Comparison of ENCODE assay signal across 11 cellular contexts in the genomic region with DNA sequence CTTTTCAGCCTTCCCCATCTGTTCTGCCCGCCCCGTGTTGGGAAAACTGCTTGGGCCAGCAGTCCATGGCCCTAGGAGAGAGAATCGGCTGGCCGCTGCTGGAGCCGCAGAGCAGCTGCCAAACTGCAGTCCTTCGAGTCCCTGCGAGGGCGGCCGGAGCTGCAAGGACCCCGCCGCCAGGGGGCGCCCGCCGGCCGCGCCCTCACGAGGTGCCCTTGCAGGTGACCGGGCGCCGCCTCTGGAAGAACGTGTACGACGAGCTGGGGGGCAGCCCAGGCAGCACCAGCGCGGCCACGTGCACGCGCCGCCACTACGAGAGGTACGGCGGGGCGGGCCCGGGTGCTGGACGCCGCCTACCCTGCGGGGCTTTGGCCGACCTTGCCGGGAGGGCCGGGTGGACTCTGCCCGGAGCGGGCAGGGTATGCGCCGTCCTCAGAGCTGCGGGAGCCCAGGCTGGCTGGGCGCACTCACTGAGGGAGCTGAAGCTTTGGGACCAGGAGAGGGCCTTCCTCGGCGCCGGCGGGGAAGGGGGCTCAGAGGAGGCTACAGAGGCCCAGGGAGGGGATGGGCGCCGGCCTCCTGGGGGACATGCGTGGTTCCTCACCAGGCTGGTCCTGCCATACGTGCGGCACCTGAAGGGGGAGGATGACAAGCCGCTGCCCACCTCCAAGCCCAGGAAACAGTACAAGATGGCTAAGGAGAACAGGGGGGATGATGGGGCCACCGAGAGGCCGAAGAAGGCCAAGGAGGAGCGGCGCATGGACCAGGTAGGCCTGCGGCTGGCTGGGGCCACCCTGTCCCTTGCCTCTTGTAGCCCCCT. TPM values are rescaled to one million over a fixed set of nuclear protein-coding genes. Genes with fewer than 3 reads are reported as not detected.
DNase-seq lines count a peak whose midpoint lies in the region; ATAC-seq and TF ChIP-seq lines count a peak whose summit lies in the region.
"Had no signal": no experiment of that assay in that cellular context is flagged by ENCODE, and none has a peak within 500 bp of the region (broad histone marks: within the 10 kb centered on the region; RNA-seq: fewer than 3 reads in every experiment).

No MANE protein-coding gene starts in this region.

- peak overlapping the region in 1 of 2 donors; percentile 9 for H3K9ac ChIP-seq in duodenal mucosa (ENCODE audit: low read depth in 1 of 2, low read length in 2 of 2)
- H3K9ac ChIP-seq in mesenchymal stem cell (ENCODE audit: low read length) = no peak overlapping the region

- TF ChIP-seq CTCF in CD14-positive monocyte (IDR thresholded peaks at IDR 0.05) (peak; percentile 27), mucosa of descending colon (IDR thresholded peaks at IDR 0.05) (peak; percentile 29)

- peaks cover 6 to 22% of the 10 kb centered on the region in 2 donors for H3K4me1 ChIP-seq in duodenal mucosa (ENCODE audit: control insufficient read depth in 1 of 2, insufficient read depth in 2 of 2, low read length in 2 of 2)
- peaks cover 9% of the 10 kb centered on the region for H3K4me1 ChIP-seq in mucosa of descending colon (ENCODE audit: low read depth)
- H3K4me1 ChIP-seq in mesenchymal stem cell (ENCODE audit: control insufficient read depth, insufficient read depth, low read depth, low read length) = peaks cover 10% of the 10 kb centered on the region

- H2AK5ac ChIP-seq in mesenchymal stem cell (ENCODE audit: low read length, severe bottlenecking) = no peak overlapping the region

- no peak overlapping the region for H3K4me2 ChIP-seq in mesenchymal stem cell (ENCODE audit: low read length, poor library complexity, severe bottlenecking)

- H4K8ac ChIP-seq in mesenchymal stem cell (ENCODE audit: low read length) = no peak overlapping the region

- H3K36me3 ChIP-seq in duodenal mucosa (ENCODE audit: control insufficient read depth in 1 of 2, insufficient read depth in 2 of 2, low read length in 2 of 2) (peaks cover 0 to 43% of the 10 kb centered on the region in 2 donors), mucosa of descending colon (ENCODE audit: low read depth) (no peaks in the 10 kb centered on the region), mesenchymal stem cell (ENCODE audit: control insufficient read depth in 1 of 2, insufficient read depth in 2 of 2, low read depth in 1 of 2, low read length in 2 of 2) (peaks cover 51 to 53% of the 10 kb centered on the region in 2 experiments)

- no peak overlapping the region for H2BK12ac ChIP-seq in mesenchymal stem cell (ENCODE audit: low read length in 2 of 2)

- no peak overlapping the region for H3K4me3 Mint-ChIP-seq in CD14-positive monocyte
- H3K4me3 Mint-ChIP-seq: activated naive CD8-positive, alpha-beta T cell treated with anti-CD3 and anti-CD28 coated beads, Interleukin-2, amount 50 U/mL, for 24 hours; T-helper 2 cell treated with Interferon-gamma antibody and Interleukin-4, amounts not matched to agents 5 μg/mL and 100 μg/mL, for 36 hours had no signal

- H2BK15ac ChIP-seq in mesenchymal stem cell (ENCODE audit: low read depth, poor library complexity, severe bottlenecking) = no peak overlapping the region

- H3K9me3 ChIP-seq in duodenal mucosa (ENCODE audit: control insufficient read depth in 1 of 2, low read length in 2 of 2) (no peaks in the 10 kb centered on the region), mucosa of descending colon (no peaks in the 10 kb centered on the region), mesenchymal stem cell (ENCODE audit: control insufficient read depth, low read length) (no peaks in the 10 kb centered on the region)

- peaks cover 4% of the 10 kb centered on the region for H3K79me1 ChIP-seq in mesenchymal stem cell (replicated peaks; ENCODE audit: low read length, poor library complexity, severe bottlenecking)

- peaks cover 47 to 70% of the 10 kb centered on the region in 2 donors for H3K36me3 Mint-ChIP-seq in CD14-positive monocyte

- H2AFZ ChIP-seq in mesenchymal stem cell (ENCODE audit: low read depth, low read length) = no peak overlapping the region

- H3K27me3 Mint-ChIP-seq in CD14-positive monocyte (ENCODE audit: low read depth in 3 of 3) = peaks cover 0 to 8% (median 2%) of the 10 kb centered on the region in 3 donors
- H3K27me3 Mint-ChIP-seq: activated naive CD8-positive, alpha-beta T cell treated with anti-CD3 and anti-CD28 coated beads, Interleukin-2, amount 50 U/mL, for 24 hours had no signal

- intact Hi-C loops in CD14-positive monocyte (cut with micrococcal nuclease) (no loop called here), mucosa of descending colon (cut with DNase I, micrococcal nuclease) (loop anchor here in 1 of 2 donors (5.0 kb wide), 1 partner anchor 38 kb away; no protein-coding TSS in a partner anchor)

- H4K91ac ChIP-seq in mesenchymal stem cell (ENCODE audit: low read length) = no peak overlapping the region

- H3K27ac Mint-ChIP-seq in CD14-positive monocyte = peak overlapping the region in 1 of 7 donors; percentile 56
- H3K27ac Mint-ChIP-seq: activated naive CD8-positive, alpha-beta T cell treated with anti-CD3 and anti-CD28 coated beads, Interleukin-2, amount 50 U/mL, for 24 hours; T-helper 2 cell treated with Interferon-gamma antibody and Interleukin-4, amounts not matched to agents 5 μg/mL and 100 μg/mL, for 36 hours had no signal

- no peak overlapping the region for H3K4ac ChIP-seq in mesenchymal stem cell (ENCODE audit: low read depth in 1 of 2, low read length in 2 of 2)

- no peak overlapping the region for H2BK5ac ChIP-seq in mesenchymal stem cell (ENCODE audit: low read depth, low read length, poor library complexity, severe bottlenecking)

- H2BK120ac ChIP-seq in mesenchymal stem cell (ENCODE audit: low read depth, low read length) = no peak overlapping the region

- ATAC-seq in mucosa of descending colon (peak; percentile 83), GM18502 (IDR thresholded peaks at IDR 0.05; ENCODE audit: poor library complexity, unreplicated experiment) (no peak), GM18511 (IDR thresholded peaks at IDR 0.05; ENCODE audit: unreplicated experiment) (no peak), HG02798 (IDR thresholded peaks at IDR 0.05; ENCODE audit: poor library complexity, unreplicated experiment) (no peak)
- ATAC-seq: activated naive CD8-positive, alpha-beta T cell treated with anti-CD3 and anti-CD28 coated beads, Interleukin-2, amount 50 U/mL, for 24 hours had no signal

- H3K18ac ChIP-seq in mesenchymal stem cell (ENCODE audit: low read depth in 1 of 2, low read length in 2 of 2) = no peak overlapping the region

- no peaks in the 10 kb centered on the region for H3K27me3 ChIP-seq in duodenal mucosa (ENCODE audit: control insufficient read depth in 1 of 2, insufficient read depth in 2 of 2, low read length in 2 of 2)
- no peaks in the 10 kb centered on the region for H3K27me3 ChIP-seq in mesenchymal stem cell (ENCODE audit: control insufficient read depth in 1 of 2, insufficient read depth in 1 of 2, low read length in 2 of 2)

- 80% methylated on average over 53 of the region's 61 CpGs for WGBS in mesenchymal stem cell

- DNase-seq in CD14-positive monocyte (ENCODE audit: low spot score) (peak; percentile 44), NCI-H1048 (lab: John Stamatoyannopoulos, UW) (peak; percentile 67), mucosa of descending colon (peak in 2 of 3 donors; percentile 78 to 81), mesenchymal stem cell (no peak)
- DNase-seq: activated naive CD8-positive, alpha-beta T cell treated with anti-CD3 and anti-CD28 coated beads, Interleukin-2, amount 50 U/mL, for 24 hours had no signal

- no peak overlapping the region for H3K23ac ChIP-seq in mesenchymal stem cell (ENCODE audit: low read length in 2 of 2)

- H3K14ac ChIP-seq in mesenchymal stem cell (ENCODE audit: low read length in 2 of 2) = no peak overlapping the region

- H3K9me3 Mint-ChIP-seq in CD14-positive monocyte = peaks cover 0 to 2% (median 0%) of the 10 kb centered on the region in 7 donors
- H3K9me3 Mint-ChIP-seq: activated naive CD8-positive, alpha-beta T cell treated with anti-CD3 and anti-CD28 coated beads, Interleukin-2, amount 50 U/mL, for 24 hours; T-helper 2 cell treated with Interferon-gamma antibody and Interleukin-4, amounts not matched to agents 5 μg/mL and 100 μg/mL, for 36 hours had no signal

- H3K4me3 ChIP-seq in duodenal mucosa (ENCODE audit: low read depth in 1 of 2, low read length in 2 of 2) (peak overlapping the region; percentile 39 to 51), mucosa of descending colon (no peak overlapping the region), mesenchymal stem cell (ENCODE audit: insufficient read depth in 1 of 2, low read depth in 1 of 2, low read length in 2 of 2) (no peak overlapping the region)

- peaks cover 13% of the 10 kb centered on the region for H3K4me1 Mint-ChIP-seq in CD14-positive monocyte

- no peak overlapping the region for H3K27ac ChIP-seq in duodenal mucosa (ENCODE audit: low read depth, low read length)
- no peak overlapping the region for H3K27ac ChIP-seq in mesenchymal stem cell (ENCODE audit: low read length, poor library complexity, severe bottlenecking)

RNA-seq across cellular contexts. Expression of gene ARID5A, which starts 13.6 kb away (rescaled TPM):
- polyA plus RNA-seq in CD14-positive monocyte = 10 to 100 TPM; 27.8 to 37.7 TPM
- total RNA-seq in mucosa of descending colon = 10 to 100 TPM in 2 of 3 donors, 1 to 10 TPM in 1; 4.8 to 17.6 (median 10.3) TPM
- polyA plus RNA-seq in mesenchymal stem cell (2013, experiment 1 of 2) = 4.0 TPM
- 3.9 TPM for polyA plus RNA-seq in mesenchymal stem cell (2013, experiment 2 of 2)

RNA-seq across cellular contexts. Expression of gene NEURL3, which starts 45.0 kb away (rescaled TPM):
- polyA plus RNA-seq in CD14-positive monocyte = not detected
- 1 to 10 TPM; 2.1 to 5.2 (median 2.3) TPM for total RNA-seq in mucosa of descending colon
- not detected for polyA plus RNA-seq in mesenchymal stem cell (2013, experiment 1 of 2)
- not detected for polyA plus RNA-seq in mesenchymal stem cell (2013, experiment 2 of 2)
- total RNA-seq: urinary bladder had no signal

Comparison
In these comparisons a context has a peak if more than half of its experiments do, and no peak if none do; other contexts are left out.
1. H3K4me3 ChIP-seq: peak in duodenal mucosa (2 of 2); none in mucosa of descending colon (single experiment) and mesenchymal stem cell (0 of 2).